Comparison of ENCODE assay signal across 1 cellular context in genomic region chr14:31456841-31457664, GRCh38.
TF ChIP-seq lines count a peak whose summit lies in the region.

TSS of gene DTD2 (minus strand) at chr14:31457506. CDS start at chr14:31457393, 113 bp downstream.

TF ChIP-seq in HepG2, 621 proteins besides CTCF, POLR2A, EP300 and RAD21 (continued from another document and continues in another):
- TF ChIP-seq CAMTA2 (CRISPR knock-in tag; IDR thresholded peaks at IDR 0.05; ENCODE audit: borderline replicate concordance): peak; percentile 100
- peak; percentile 100 for TF ChIP-seq ZNF547 (CRISPR knock-in tag; IDR thresholded peaks at IDR 0.05)
- no peak for TF ChIP-seq FIP1L1 (IDR thresholded peaks at IDR 0.05; ENCODE audit: borderline replicate concordance, insufficient read depth, low read depth, low read length)
- TF ChIP-seq ZNF563 (CRISPR knock-in tag; IDR thresholded peaks at IDR 0.05): peak; percentile 99
- 0 out of 2 replicates have a peak, but pooled peaks have one; percentile 46 for TF ChIP-seq HHEX (CRISPR knock-in tag; IDR thresholded peaks at IDR 0.05)
- peak; percentile 97 for TF ChIP-seq NCOA1 (CRISPR knock-in tag; IDR thresholded peaks at IDR 0.05)
- TF ChIP-seq ZNF264 (CRISPR knock-in tag; IDR thresholded peaks at IDR 0.05): peak; percentile 99
- TF ChIP-seq ZNF841 (CRISPR knock-in tag; IDR thresholded peaks at IDR 0.05; ENCODE audit: borderline replicate concordance): peak; percentile 84; the same call in 1 of the 2 replicates
- peak; percentile 100 for TF ChIP-seq BORCS8-MEF2B (CRISPR knock-in tag; IDR thresholded peaks at IDR 0.05)
- peak; percentile 76; the same call in 1 of the 2 replicates for TF ChIP-seq ZNF780A (CRISPR knock-in tag; IDR thresholded peaks at IDR 0.05)
- TF ChIP-seq HDAC2 (CRISPR knock-in tag; IDR thresholded peaks at IDR 0.05): peak; percentile 94
- peak; percentile 87 for TF ChIP-seq NR1H2 (CRISPR knock-in tag; IDR thresholded peaks at IDR 0.05; ENCODE audit: borderline replicate concordance, low read depth)
- peak; percentile 98 for TF ChIP-seq ZBED4 (CRISPR knock-in tag; IDR thresholded peaks at IDR 0.05; ENCODE audit: borderline replicate concordance)
- peak; percentile 77 for TF ChIP-seq ZNF143 (CRISPR knock-in tag; IDR thresholded peaks at IDR 0.05)
- peak; percentile 96 for TF ChIP-seq AHDC1 (CRISPR knock-in tag; IDR thresholded peaks at IDR 0.05; ENCODE audit: borderline replicate concordance)
- peak; percentile 96 for TF ChIP-seq ETS1 (CRISPR knock-in tag; IDR thresholded peaks at IDR 0.05)
- no peak for TF ChIP-seq SUZ12 (IDR thresholded peaks at IDR 0.05; ENCODE audit: low read depth, low read length)
- TF ChIP-seq AHR (CRISPR knock-in tag; IDR thresholded peaks at IDR 0.05): peak; percentile 99
- 0 out of 2 replicates have a peak, but pooled peaks have one; percentile 79 for TF ChIP-seq ATRX (CRISPR knock-in tag; IDR thresholded peaks at IDR 0.05; ENCODE audit: borderline replicate concordance)
- peak; percentile 99 for TF ChIP-seq ZNF335 (CRISPR knock-in tag; IDR thresholded peaks at IDR 0.05)
- TF ChIP-seq AKAP8 (CRISPR knock-in tag; IDR thresholded peaks at IDR 0.05): peak; percentile 95; the same call in 1 of the 2 replicates
- TF ChIP-seq ZSCAN12 (CRISPR knock-in tag; IDR thresholded peaks at IDR 0.05): peak; percentile 92
- peak; percentile 100 for TF ChIP-seq MTERF4 (CRISPR knock-in tag; IDR thresholded peaks at IDR 0.05)
- TF ChIP-seq RFX5 (IDR thresholded peaks at IDR 0.05; ENCODE audit: low read depth, low read length): peak; percentile 68; the same call in 1 of the 2 replicates
- no peak for TF ChIP-seq HOXA7 (CRISPR knock-in tag; IDR thresholded peaks at IDR 0.05)
- TF ChIP-seq ZNF552 (CRISPR knock-in tag; IDR thresholded peaks at IDR 0.05; ENCODE audit: borderline replicate concordance): peak; percentile 99
- TF ChIP-seq FOSL1 (CRISPR knock-in tag; IDR thresholded peaks at IDR 0.05; ENCODE audit: borderline replicate concordance): no peak; the same call in none of the 2 replicates
- peak; percentile 100 for TF ChIP-seq ZNF891 (CRISPR knock-in tag; IDR thresholded peaks at IDR 0.05)
- peak; percentile 67 for TF ChIP-seq NR2F6 (IDR thresholded peaks at IDR 0.05)
- peak; percentile 78 for TF ChIP-seq NR2F6 (CRISPR knock-in tag; IDR thresholded peaks at IDR 0.05)
- TF ChIP-seq ZNF512B (CRISPR knock-in tag; IDR thresholded peaks at IDR 0.05; ENCODE audit: borderline replicate concordance): peak; percentile 100
- peak; percentile 94; the same call in 1 of the 2 replicates for TF ChIP-seq PLSCR1 (CRISPR knock-in tag; IDR thresholded peaks at IDR 0.05; ENCODE audit: borderline replicate concordance)
- TF ChIP-seq YEATS2 (CRISPR knock-in tag; IDR thresholded peaks at IDR 0.05; ENCODE audit: borderline replicate concordance): peak; percentile 99
- TF ChIP-seq KMT2A (CRISPR knock-in tag; IDR thresholded peaks at IDR 0.05): peak; percentile 100
- TF ChIP-seq TAF15 (IDR thresholded peaks at IDR 0.05; ENCODE audit: low read depth, low read length, poor library complexity, severe bottlenecking): peak; percentile 99
- peak; percentile 98 for TF ChIP-seq MAZ (IDR thresholded peaks at IDR 0.05; ENCODE audit: borderline replicate concordance, low read depth, low read length)
- TF ChIP-seq MAZ (CRISPR knock-in tag; IDR thresholded peaks at IDR 0.05; ENCODE audit: low read depth): peak; percentile 100
- TF ChIP-seq LCORL (IDR thresholded peaks at IDR 0.05): no peak
- peak; percentile 98 for TF ChIP-seq LCORL (CRISPR knock-in tag; IDR thresholded peaks at IDR 0.05)
- TF ChIP-seq NCOA2 (CRISPR knock-in tag; IDR thresholded peaks at IDR 0.05): peak; percentile 86
- no peak; the same call in 1 of the 2 replicates for TF ChIP-seq CHD4 (IDR thresholded peaks at IDR 0.05; ENCODE audit: borderline replicate concordance, low read length)
- peak; percentile 95 for TF ChIP-seq FOXK1 (CRISPR knock-in tag; IDR thresholded peaks at IDR 0.05; ENCODE audit: borderline replicate concordance, low read depth)
- peak; percentile 98 for TF ChIP-seq ZNF138 (CRISPR knock-in tag; IDR thresholded peaks at IDR 0.05; ENCODE audit: low read depth)
- TF ChIP-seq U2AF2 (IDR thresholded peaks at IDR 0.05; ENCODE audit: low read depth, low read length): 0 out of 2 replicates have a peak, but pooled peaks have one; percentile 65
- peak; percentile 88 for TF ChIP-seq ZBTB7A (CRISPR knock-in tag; IDR thresholded peaks at IDR 0.05)
- peak; percentile 98; the same call in 1 of the 2 replicates for TF ChIP-seq DNMT3B (CRISPR knock-in tag; conservative IDR thresholded peaks at IDR 0.05)
- peak; percentile 83 for TF ChIP-seq CREB1 (IDR thresholded peaks at IDR 0.05)
- no peak for TF ChIP-seq CREB1 (CRISPR knock-in tag; IDR thresholded peaks at IDR 0.05)
- peak; percentile 92 for TF ChIP-seq SKIL (CRISPR knock-in tag; IDR thresholded peaks at IDR 0.05; ENCODE audit: borderline replicate concordance)
- no peak for TF ChIP-seq NBN (conservative IDR thresholded peaks at IDR 0.05)
- no peak; the same call in 1 of the 2 replicates for TF ChIP-seq TCF7 (IDR thresholded peaks at IDR 0.05; ENCODE audit: low read depth)
- TF ChIP-seq ZBTB3 (CRISPR knock-in tag; IDR thresholded peaks at IDR 0.05; ENCODE audit: borderline replicate concordance, low read depth): peak; percentile 98
- TF ChIP-seq ZNF230 (CRISPR knock-in tag; IDR thresholded peaks at IDR 0.05): peak; percentile 100
- TF ChIP-seq RBM22 (optimal IDR thresholded peaks at IDR 0.05; ENCODE audit: low read length): no peak
- TF ChIP-seq HMG20B (CRISPR knock-in tag; conservative IDR thresholded peaks at IDR 0.05): no peak; the same call in 1 of the 2 replicates
